11 cellular contexts compared by ENCODE assay signal in genomic region chr9:34629492-34629809, GRCh38. TPM values are rescaled to one million over a fixed set of nuclear protein-coding genes. Genes with fewer than 3 reads are reported as not detected.
DNase-seq lines count a peak whose midpoint lies in the region; ATAC-seq lines count a peak whose summit lies in the region.
"Had no signal": no experiment of that assay in that cellular context is flagged by ENCODE, and none has a peak within 500 bp of the region (broad histone marks: within the 10 kb centered on the region; RNA-seq: fewer than 3 reads in every experiment).

No MANE protein-coding gene starts in this region.

- no peaks in the 10 kb centered on the region for H3K9me3 ChIP-seq in CD4-positive, CD25-positive, alpha-beta regulatory T cell (ENCODE audit: control insufficient read depth in 2 of 2, low read length in 2 of 2)
- no peaks in the 10 kb centered on the region for H3K9me3 ChIP-seq in HUES64 (ENCODE audit: insufficient read depth, low read depth, low read length)
- H3K9me3 ChIP-seq: mucosa of descending colon had no signal

- H3K4me3 ChIP-seq in CD4-positive, CD25-positive, alpha-beta regulatory T cell (ENCODE audit: low read depth, low read length): no peak overlapping the region
- H3K4me3 ChIP-seq in HUES64 (ENCODE audit: low read length): peak overlapping the region; percentile 51; the same call in 1 of the 2 replicates
- H3K4me3 ChIP-seq: mucosa of descending colon had no signal

- no peak overlapping the region for H3K27ac ChIP-seq in CD4-positive, CD25-positive, alpha-beta regulatory T cell (ENCODE audit: insufficient read depth, low read length, poor library complexity, severe bottlenecking)
- H3K27ac ChIP-seq in HUES64 (ENCODE audit: low read depth, low read length): no peak overlapping the region

- POLR2A ChIA-PET in naive thymus-derived CD8-positive, alpha-beta T cell (lab: Charles Lee): interaction anchor here (1.0 to 1.3 kb wide), 4 partner anchors 9 to 16 kb away, joined by 3 to 6 read pairs (median 4); partner anchors contain the start of genes DCTN3 and SIGMAR1

- H3K4me3 Mint-ChIP-seq in CD4-positive, CD25-positive, alpha-beta regulatory T cell: peak overlapping the region; percentile 70 to 83 (median 82)
- H3K4me3 Mint-ChIP-seq in central memory CD8-positive, alpha-beta T cell: peak overlapping the region; percentile 79
- peak overlapping the region; percentile 73 to 89 (median 82) for H3K4me3 Mint-ChIP-seq in naive thymus-derived CD8-positive, alpha-beta T cell

- no peak overlapping the region for H3K9ac ChIP-seq in HUES64 (ENCODE audit: low read depth, low read length)

- peaks cover 12 to 29% (median 12%) of the 10 kb centered on the region in 4 donors for H3K4me1 Mint-ChIP-seq in CD4-positive, CD25-positive, alpha-beta regulatory T cell
- H3K4me1 Mint-ChIP-seq in central memory CD8-positive, alpha-beta T cell: peaks cover 22% of the 10 kb centered on the region
- peaks cover 14 to 29% (median 22%) of the 10 kb centered on the region in 4 donors for H3K4me1 Mint-ChIP-seq in naive thymus-derived CD8-positive, alpha-beta T cell

- H3K4me1 ChIP-seq in CD4-positive, CD25-positive, alpha-beta regulatory T cell (ENCODE audit: control insufficient read depth, insufficient read depth, low read length, poor library complexity, severe bottlenecking): peaks cover 19% of the 10 kb centered on the region
- H3K4me1 ChIP-seq in HUES64 (ENCODE audit: insufficient read depth, low read length): peaks cover 10% of the 10 kb centered on the region; the same call in 1 of the 2 replicates

- ATAC-seq in CD4-positive, CD25-positive, alpha-beta regulatory T cell (ENCODE audit: low read depth in 2 of 2): no peak
- no peak for ATAC-seq in central memory CD8-positive, alpha-beta T cell (replicated peaks; ENCODE audit: extremely low read depth, poor library complexity, severe bottlenecking)
- ATAC-seq in naive thymus-derived CD8-positive, alpha-beta T cell: no peak
- no peak for ATAC-seq in HG02763 (IDR thresholded peaks at IDR 0.05; ENCODE audit: unreplicated experiment)

- DNase-seq in CD4-positive, CD25-positive, alpha-beta regulatory T cell: no peak
- DNase-seq in central memory CD8-positive, alpha-beta T cell (ENCODE audit: low spot score in 2 of 2): no peak
- DNase-seq in naive thymus-derived CD8-positive, alpha-beta T cell: no peak
- no peak for DNase-seq in stimulated activated naive CD4-positive, alpha-beta T cell treated with Interleukin-2 at 50 U/mL for 16 hours (lab: John Stamatoyannopoulos, UW)
- DNase-seq in NCI-H774 (lab: John Stamatoyannopoulos, UW): no peak
- no peak for DNase-seq in globus pallidus (ENCODE audit: low spot score)
- DNase-seq: NCI-H1694 treated with DMSO at 0.1 percent for 48 hours; stimulated activated CD4-positive, alpha-beta T cell treated with anti-CD3 and anti-CD28 coated beads, Interleukin-1b, Interleukin-23, amount 100 ng/mL, for 48 hours had no signal

- peaks cover 40% of the 10 kb centered on the region for H3K27me3 ChIP-seq in CD4-positive, CD25-positive, alpha-beta regulatory T cell (ENCODE audit: control insufficient read depth, insufficient read depth, low read length)
- peaks cover 83% of the 10 kb centered on the region for H3K27me3 ChIP-seq in HUES64 (ENCODE audit: insufficient read depth, low read length)

- no peak overlapping the region for H3K27ac Mint-ChIP-seq in CD4-positive, CD25-positive, alpha-beta regulatory T cell
- no peak overlapping the region for H3K27ac Mint-ChIP-seq in central memory CD8-positive, alpha-beta T cell (ENCODE audit: low read depth)
- peak overlapping the region in 1 of 10 donors; percentile 80 for H3K27ac Mint-ChIP-seq in naive thymus-derived CD8-positive, alpha-beta T cell

- H3K27me3 Mint-ChIP-seq in CD4-positive, CD25-positive, alpha-beta regulatory T cell: peaks cover 47% of the 10 kb centered on the region
- H3K27me3 Mint-ChIP-seq in central memory CD8-positive, alpha-beta T cell: peaks cover 62% of the 10 kb centered on the region
- peaks cover 18 to 63% (median 45%) of the 10 kb centered on the region in 5 donors for H3K27me3 Mint-ChIP-seq in naive thymus-derived CD8-positive, alpha-beta T cell

- peaks cover 8% of the 10 kb centered on the region for H3K36me3 Mint-ChIP-seq in CD4-positive, CD25-positive, alpha-beta regulatory T cell
- H3K36me3 Mint-ChIP-seq in central memory CD8-positive, alpha-beta T cell (ENCODE audit: insufficient read depth): peaks cover 6% of the 10 kb centered on the region
- H3K36me3 Mint-ChIP-seq in naive thymus-derived CD8-positive, alpha-beta T cell: peaks cover 0 to 3% (median 0%) of the 10 kb centered on the region in 3 donors

- peaks cover 0 to 3% (median 0%) of the 10 kb centered on the region in 7 donors for H3K9me3 Mint-ChIP-seq in CD4-positive, CD25-positive, alpha-beta regulatory T cell
- no peaks in the 10 kb centered on the region for H3K9me3 Mint-ChIP-seq in central memory CD8-positive, alpha-beta T cell
- no peaks in the 10 kb centered on the region for H3K9me3 Mint-ChIP-seq in naive thymus-derived CD8-positive, alpha-beta T cell

- WGBS in HUES64: 39% methylated on average over 4 of the region's 4 CpGs

- H3K36me3 ChIP-seq in CD4-positive, CD25-positive, alpha-beta regulatory T cell (ENCODE audit: control insufficient read depth, insufficient read depth, low read length): no peaks in the 10 kb centered on the region
- no peaks in the 10 kb centered on the region for H3K36me3 ChIP-seq in HUES64 (ENCODE audit: insufficient read depth, low read length)

RNA-seq across cellular contexts. Expression of gene ARID3C, which starts 0.6 kb away (rescaled TPM):
- total RNA-seq in CD4-positive, CD25-positive, alpha-beta regulatory T cell: not detected
- not detected for polyA plus RNA-seq in CD4-positive, CD25-positive, alpha-beta regulatory T cell
- polyA plus RNA-seq in HUES64 (2013, experiment 1 of 2): not detected
- polyA plus RNA-seq in HUES64 (2013, experiment 2 of 2): not detected
- under 1 TPM in 1 of 2 experiments, not detected in 1; 0.27 TPM for total RNA-seq in naive thymus-derived CD8-positive, alpha-beta T cell
- polyA plus RNA-seq in naive thymus-derived CD8-positive, alpha-beta T cell: not detected
- total RNA-seq: mucosa of descending colon had no signal

RNA-seq across cellular contexts. Expression of gene SIGMAR1, which starts 8.1 kb away (rescaled TPM):
- total RNA-seq in CD4-positive, CD25-positive, alpha-beta regulatory T cell: 34.1 TPM
- polyA plus RNA-seq in CD4-positive, CD25-positive, alpha-beta regulatory T cell: 100 to 1,000 TPM; 107 to 130 (median 119) TPM
- 66.6 TPM for polyA plus RNA-seq in HUES64 (2013, experiment 1 of 2)
- 83.6 TPM for polyA plus RNA-seq in HUES64 (2013, experiment 2 of 2)
- 10 to 100 TPM; 37.7 to 39.8 TPM for total RNA-seq in naive thymus-derived CD8-positive, alpha-beta T cell
- 10 to 100 TPM; 67.9 to 78.4 (median 71.8) TPM for polyA plus RNA-seq in naive thymus-derived CD8-positive, alpha-beta T cell

RNA-seq across cellular contexts. Expression of gene DCTN3, which starts 9.2 kb away (rescaled TPM):
- total RNA-seq in CD4-positive, CD25-positive, alpha-beta regulatory T cell: 80.4 TPM
- polyA plus RNA-seq in CD4-positive, CD25-positive, alpha-beta regulatory T cell: 100 to 1,000 TPM; 152 to 202 (median 171) TPM
- 32.6 TPM for polyA plus RNA-seq in HUES64 (2013, experiment 1 of 2)
- 43.8 TPM for polyA plus RNA-seq in HUES64 (2013, experiment 2 of 2)
- total RNA-seq in naive thymus-derived CD8-positive, alpha-beta T cell: 10 to 100 TPM; 60.0 to 69.6 TPM
- 100 to 1,000 TPM; 117 to 140 (median 124) TPM for polyA plus RNA-seq in naive thymus-derived CD8-positive, alpha-beta T cell

RNA-seq across cellular contexts. Expression of gene GALT, which starts 17.0 kb away (rescaled TPM):
- total RNA-seq in CD4-positive, CD25-positive, alpha-beta regulatory T cell: 222 TPM
- 10 to 100 TPM; 56.1 to 67.0 (median 60.1) TPM for polyA plus RNA-seq in CD4-positive, CD25-positive, alpha-beta regulatory T cell
- polyA plus RNA-seq in HUES64 (2013, experiment 1 of 2): 18.8 TPM
- polyA plus RNA-seq in HUES64 (2013, experiment 2 of 2): 20.4 TPM
- total RNA-seq in naive thymus-derived CD8-positive, alpha-beta T cell: 100 to 1,000 TPM; 170 to 181 TPM
- 10 to 100 TPM; 38.2 to 46.7 (median 42.0) TPM for polyA plus RNA-seq in naive thymus-derived CD8-positive, alpha-beta T cell

RNA-seq across cellular contexts. Expression of gene RPP25L, which starts 17.6 kb away (rescaled TPM):
- total RNA-seq in CD4-positive, CD25-positive, alpha-beta regulatory T cell: 6.7 TPM
- polyA plus RNA-seq in CD4-positive, CD25-positive, alpha-beta regulatory T cell: 10 to 100 TPM; 63.4 to 80.0 (median 68.5) TPM
- polyA plus RNA-seq in HUES64 (2013, experiment 1 of 2): 21.0 TPM
- 22.1 TPM for polyA plus RNA-seq in HUES64 (2013, experiment 2 of 2)
- total RNA-seq in naive thymus-derived CD8-positive, alpha-beta T cell: 10 to 100 TPM; 20.5 to 22.2 TPM
- polyA plus RNA-seq in naive thymus-derived CD8-positive, alpha-beta T cell: 10 to 100 TPM; 28.7 to 51.7 (median 45.1) TPM
